9 cellular contexts compared by ENCODE assay signal in the genomic region with DNA sequence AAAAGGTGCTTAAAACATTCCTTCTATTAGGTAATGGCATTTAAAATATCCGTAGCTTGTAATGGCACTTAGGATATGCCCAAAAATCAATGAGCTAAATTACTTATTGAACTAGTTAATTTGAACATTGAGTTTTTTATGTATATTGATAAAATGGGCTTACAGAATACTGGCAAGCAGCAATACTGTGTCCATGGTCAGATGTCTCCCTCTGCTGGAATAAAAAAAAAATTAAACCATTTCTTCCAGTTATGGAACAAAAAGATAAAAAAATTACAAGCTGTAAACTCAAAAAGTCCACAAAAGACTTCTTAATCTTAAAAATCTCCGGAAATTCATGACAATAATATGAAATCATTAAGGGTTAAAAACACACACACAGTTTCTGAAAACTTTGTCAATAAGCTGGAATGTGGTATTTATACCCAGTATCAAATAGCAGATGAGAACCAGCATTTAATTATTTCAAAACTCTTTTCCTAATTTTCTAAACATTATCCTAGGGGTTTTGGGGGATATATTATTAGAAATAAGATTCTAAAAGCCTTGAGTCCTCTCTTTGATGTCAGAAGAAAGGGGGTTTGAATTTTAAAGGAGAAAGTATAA. TPM values are rescaled to one million over a fixed set of nuclear protein-coding genes. Genes with fewer than 3 reads are reported as not detected.
DNase-seq lines count a peak whose midpoint lies in the region; ATAC-seq and TF ChIP-seq lines count a peak whose summit lies in the region.
"Had no signal": no experiment of that assay in that cellular context is flagged by ENCODE, and none has a peak within 500 bp of the region (broad histone marks: within the 10 kb centered on the region; RNA-seq: fewer than 3 reads in every experiment).

No MANE protein-coding gene starts in this region.

- peaks cover 1 to 14% (median 1%) of the 10 kb centered on the region in 3 donors for H3K27me3 Mint-ChIP-seq in CD14-positive monocyte (ENCODE audit: low read depth in 3 of 3)
- peaks cover 15% of the 10 kb centered on the region for H3K27me3 Mint-ChIP-seq in HFFc6 (ENCODE audit: insufficient read depth)

- H3K27ac Mint-ChIP-seq in CD14-positive monocyte (no peak overlapping the region), HFFc6 (no peak overlapping the region)
- H3K27ac Mint-ChIP-seq: activated naive CD8-positive, alpha-beta T cell treated with anti-CD3 and anti-CD28 coated beads, Interleukin-2, amount 10 ng/mL, durations not matched to agents 7 days and 5 days had no signal

- peaks cover 0 to 12% (median 6%) of the 10 kb centered on the region in 7 donors for H3K9me3 Mint-ChIP-seq in CD14-positive monocyte
- H3K9me3 Mint-ChIP-seq in HFFc6, result no peaks in the 10 kb centered on the region; the same call in 1 of the 2 replicates

- H3K36me3 Mint-ChIP-seq in CD14-positive monocyte (no peaks in the 10 kb centered on the region), HFFc6 (ENCODE audit: low read depth) (no peaks in the 10 kb centered on the region)
- H3K36me3 Mint-ChIP-seq: activated naive CD8-positive, alpha-beta T cell treated with anti-CD3 and anti-CD28 coated beads, Interleukin-2, amount 10 ng/mL, durations not matched to agents 7 days and 5 days had no signal

- intact Hi-C loops in CD14-positive monocyte (cut with micrococcal nuclease) (no loop called here), posterior vena cava (cut with DNase I) (no loop called here)

- no peak overlapping the region for H3K4me3 ChIP-seq in kidney epithelial cell (ENCODE audit: low read depth, low read length)

- no peaks in the 10 kb centered on the region for H3K4me1 Mint-ChIP-seq in CD14-positive monocyte
- H3K4me1 Mint-ChIP-seq in HFFc6 (ENCODE audit: low read depth), result no peaks in the 10 kb centered on the region
- H3K4me1 Mint-ChIP-seq: activated naive CD8-positive, alpha-beta T cell treated with anti-CD3 and anti-CD28 coated beads, Interleukin-2, amount 10 ng/mL, durations not matched to agents 7 days and 5 days had no signal

- peak; percentile 58; the same call in 1 of the 3 replicates for ATAC-seq in SK-N-SH treated with all-trans-retinoic acid at 6 μM for 48 hours
- ATAC-seq in HG03095 (IDR thresholded peaks at IDR 0.05; ENCODE audit: unreplicated experiment), result no peak
- no peak for ATAC-seq in HG02678 (IDR thresholded peaks at IDR 0.05; ENCODE audit: unreplicated experiment)

- H3K4me3 Mint-ChIP-seq in CD14-positive monocyte (no peak overlapping the region), HFFc6 (no peak overlapping the region)
- H3K4me3 Mint-ChIP-seq: activated naive CD8-positive, alpha-beta T cell treated with anti-CD3 and anti-CD28 coated beads, Interleukin-2, amount 10 ng/mL, durations not matched to agents 7 days and 5 days had no signal

- TF ChIP-seq CTCF in CD14-positive monocyte (IDR thresholded peaks at IDR 0.05) (peak; percentile 9), HFFc6 (IDR thresholded peaks at IDR 0.05) (peak; percentile 80), kidney epithelial cell (IDR thresholded peaks at IDR 0.05; ENCODE audit: insufficient read depth, low read length, poor library complexity, severe bottlenecking) (peak; percentile 44)

- no peaks in the 10 kb centered on the region for H3K36me3 ChIP-seq in kidney epithelial cell (ENCODE audit: control insufficient read depth, insufficient read depth, low read length)

- no peaks in the 10 kb centered on the region for H3K27me3 ChIP-seq in kidney epithelial cell (ENCODE audit: control insufficient read depth, insufficient read depth, low read length)

- no peak for DNase-seq in CD14-positive monocyte (ENCODE audit: low spot score)
- peak; percentile 1 for DNase-seq in HFFc6
- DNase-seq in kidney epithelial cell (ENCODE audit: low read depth), result no peak
- no peak for DNase-seq in posterior vena cava (ENCODE audit: low spot score)
- DNase-seq in activated effector memory CD4-positive, alpha-beta T cell treated with anti-CD3 and anti-CD28 coated beads, Interleukin-2, amount 50 U/mL, for 16 hours, result no peak
- DNase-seq: activated naive CD8-positive, alpha-beta T cell treated with anti-CD3 and anti-CD28 coated beads, Interleukin-2, amount 10 ng/mL, durations not matched to agents 7 days and 5 days had no signal

TF ChIP-seq in SK-N-SH treated with all-trans-retinoic acid at 6 μM for 48 hours, 23 proteins besides CTCF, POLR2A, EP300 and RAD21:
- no peak for TF ChIP-seq GLIS3 (CRISPR knock-in tag; IDR thresholded peaks at IDR 0.05)
- no peak for TF ChIP-seq ZFP30 (CRISPR knock-in tag; IDR thresholded peaks at IDR 0.05)
- TF ChIP-seq TOX (CRISPR knock-in tag; IDR thresholded peaks at IDR 0.05; ENCODE audit: borderline replicate concordance), result no peak
- no peak for TF ChIP-seq ESRRG (CRISPR knock-in tag; IDR thresholded peaks at IDR 0.05)
- TF ChIP-seq SNAI2 (CRISPR knock-in tag; IDR thresholded peaks at IDR 0.05), result no peak
- TF ChIP-seq BACH2 (CRISPR knock-in tag; IDR thresholded peaks at IDR 0.05; ENCODE audit: borderline replicate concordance), result no peak
- TF ChIP-seq, protein P1, sequence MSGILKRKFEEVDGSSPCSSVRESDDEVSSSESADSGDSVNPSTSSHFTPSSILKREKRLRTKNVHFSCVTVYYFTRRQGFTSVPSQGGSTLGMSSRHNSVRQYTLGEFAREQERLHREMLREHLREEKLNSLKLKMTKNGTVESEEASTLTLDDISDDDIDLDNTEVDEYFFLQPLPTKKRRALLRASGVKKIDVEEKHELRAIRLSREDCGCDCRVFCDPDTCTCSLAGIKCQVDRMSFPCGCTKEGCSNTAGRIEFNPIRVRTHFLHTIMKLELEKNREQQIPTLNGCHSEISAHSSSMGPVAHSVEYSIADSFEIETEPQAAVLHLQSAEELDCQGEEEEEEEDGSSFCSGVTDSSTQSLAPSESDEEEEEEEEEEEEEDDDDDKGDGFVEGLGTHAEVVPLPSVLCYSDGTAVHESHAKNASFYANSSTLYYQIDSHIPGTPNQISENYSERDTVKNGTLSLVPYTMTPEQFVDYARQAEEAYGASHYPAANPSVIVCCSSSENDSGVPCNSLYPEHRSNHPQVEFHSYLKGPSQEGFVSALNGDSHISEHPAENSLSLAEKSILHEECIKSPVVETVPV (CRISPR knock-in tag; IDR thresholded peaks at IDR 0.05), result no peak
- TF ChIP-seq ZC3H10 (CRISPR knock-in tag; IDR thresholded peaks at IDR 0.05), result no peak
- TF ChIP-seq, protein P2, sequence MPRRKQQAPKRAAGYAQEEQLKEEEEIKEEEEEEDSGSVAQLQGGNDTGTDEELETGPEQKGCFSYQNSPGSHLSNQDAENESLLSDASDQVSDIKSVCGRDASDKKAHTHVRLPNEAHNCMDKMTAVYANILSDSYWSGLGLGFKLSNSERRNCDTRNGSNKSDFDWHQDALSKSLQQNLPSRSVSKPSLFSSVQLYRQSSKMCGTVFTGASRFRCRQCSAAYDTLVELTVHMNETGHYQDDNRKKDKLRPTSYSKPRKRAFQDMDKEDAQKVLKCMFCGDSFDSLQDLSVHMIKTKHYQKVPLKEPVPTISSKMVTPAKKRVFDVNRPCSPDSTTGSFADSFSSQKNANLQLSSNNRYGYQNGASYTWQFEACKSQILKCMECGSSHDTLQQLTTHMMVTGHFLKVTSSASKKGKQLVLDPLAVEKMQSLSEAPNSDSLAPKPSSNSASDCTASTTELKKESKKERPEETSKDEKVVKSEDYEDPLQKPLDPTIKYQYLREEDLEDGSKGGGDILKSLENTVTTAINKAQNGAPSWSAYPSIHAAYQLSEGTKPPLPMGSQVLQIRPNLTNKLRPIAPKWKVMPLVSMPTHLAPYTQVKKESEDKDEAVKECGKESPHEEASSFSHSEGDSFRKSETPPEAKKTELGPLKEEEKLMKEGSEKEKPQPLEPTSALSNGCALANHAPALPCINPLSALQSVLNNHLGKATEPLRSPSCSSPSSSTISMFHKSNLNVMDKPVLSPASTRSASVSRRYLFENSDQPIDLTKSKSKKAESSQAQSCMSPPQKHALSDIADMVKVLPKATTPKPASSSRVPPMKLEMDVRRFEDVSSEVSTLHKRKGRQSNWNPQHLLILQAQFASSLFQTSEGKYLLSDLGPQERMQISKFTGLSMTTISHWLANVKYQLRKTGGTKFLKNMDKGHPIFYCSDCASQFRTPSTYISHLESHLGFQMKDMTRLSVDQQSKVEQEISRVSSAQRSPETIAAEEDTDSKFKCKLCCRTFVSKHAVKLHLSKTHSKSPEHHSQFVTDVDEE (CRISPR knock-in tag; IDR thresholded peaks at IDR 0.05), result no peak
- no peak for TF ChIP-seq ZNF70 (CRISPR knock-in tag; IDR thresholded peaks at IDR 0.05)

RNA-seq across cellular contexts. Expression of a gene that starts 21.5 kb away (rescaled TPM):
- 100 to 1,000 TPM in 1 of 2 donors, 10 to 100 TPM in 1; 96.7 to 118 TPM for polyA plus RNA-seq in CD14-positive monocyte
- 100 to 1,000 TPM in 4 of 6 experiments, 10 to 100 TPM in 2; 94.8 to 120 (median 103) TPM for total RNA-seq in HFFc6 (2021; fragmentation: NEBNext Ultra II Directional; extraction: Animal tissue kit (Norgen Biotek cat#: 25700))
- 79.6 and 87.9 TPM in 2 replicates for total RNA-seq in kidney epithelial cell
- 10 to 100 TPM; 68.4 to 83.4 TPM for total RNA-seq in posterior vena cava

Comparison
In these comparisons a context has a peak if more than half of its experiments do, and no peak if none do; other contexts are left out.
1. CTCF ChIP-seq: peak in every context shown above with its lines; median percentile 80 in HFFc6; 44 in kidney epithelial cell; 9 in CD14-positive monocyte.